In genomic region chr3:66428733-66429132, GRCh38 we compare ENCODE assay signal across 8 cellular contexts.
A peak's percentile ranks its signal among the peaks of the same experiment; 100 is the strongest.
DNase-seq lines count a peak whose midpoint lies in the region; ATAC-seq and TF ChIP-seq lines count a peak whose summit lies in the region.
"Had no signal": no experiment of that assay in that cellular context is flagged by ENCODE, and none has a peak within 500 bp of the region (broad histone marks: within the 10 kb centered on the region; RNA-seq: fewer than 3 reads in every experiment).

No MANE protein-coding gene starts in this region.

- POLR2A ChIA-PET in GM10248 (lab: Yijun Ruan, JAX): no interaction called here

- H3K4me3 Mint-ChIP-seq in T-helper 17 cell: no peak overlapping the region
- H3K4me3 Mint-ChIP-seq: T-helper 1 cell treated with Interleukin-12 subunit alpha and Interleukin-12 subunit beta and Interleukin-4 antibody, amounts not matched to agents 30 μg/mL and 1 μg/mL, for 36 hours had no signal

- no peaks in the 10 kb centered on the region for H3K27me3 Mint-ChIP-seq in T-helper 17 cell

- TF ChIP-seq CTCF in sigmoid colon (IDR thresholded peaks at IDR 0.05) (no peak), GM10248 (IDR thresholded peaks at IDR 0.05; ENCODE audit: control extremely low read depth, extremely low read depth, low read depth, missing control alignments) (no peak)

- TF ChIP-seq POLR2A in sigmoid colon (IDR thresholded peaks at IDR 0.05): no peak

- no peaks in the 10 kb centered on the region for H3K9me2 ChIP-seq in Karpas-422 (replicated peaks; ENCODE audit: insufficient read depth, low read length)

- no peaks in the 10 kb centered on the region for H3K9me3 ChIP-seq in Karpas-422 (ENCODE audit: low read length)
- no peaks in the 10 kb centered on the region for H3K9me3 ChIP-seq in T-helper 17 cell (ENCODE audit: control insufficient read depth, low read length, poor library complexity, severe bottlenecking)
- H3K9me3 ChIP-seq in sigmoid colon: no peaks in the 10 kb centered on the region

- peaks cover 86% of the 10 kb centered on the region for H3K79me2 ChIP-seq in Karpas-422 (ENCODE audit: low read length)

- no peaks in the 10 kb centered on the region for H3K36me3 ChIP-seq in Karpas-422 (ENCODE audit: insufficient read depth, low read length)
- H3K36me3 ChIP-seq in sigmoid colon: peaks cover 0 to 6% (median 0%) of the 10 kb centered on the region in 4 donors

- H3K27me3 ChIP-seq in Karpas-422 (ENCODE audit: low read length) (no peaks in the 10 kb centered on the region), sigmoid colon (no peaks in the 10 kb centered on the region)

- H3K4me1 ChIP-seq in Karpas-422 (ENCODE audit: low read length): peaks cover 66% of the 10 kb centered on the region
- peaks cover 0 to 100% (median 99%) of the 10 kb centered on the region in 4 donors for H3K4me1 ChIP-seq in sigmoid colon

- peaks cover 56% of the 10 kb centered on the region for H3K4me1 Mint-ChIP-seq in T-helper 17 cell

- H3K4me2 ChIP-seq in Karpas-422 (ENCODE audit: low read depth, low read length, poor library complexity, severe bottlenecking): peak overlapping the region; percentile 5

- H3K27ac Mint-ChIP-seq in T-helper 17 cell: peak overlapping the region; percentile 75
- H3K27ac Mint-ChIP-seq: T-helper 1 cell treated with Interleukin-12 subunit alpha and Interleukin-12 subunit beta and Interleukin-4 antibody, amounts not matched to agents 30 μg/mL and 1 μg/mL, for 36 hours had no signal

- peak in 2 of 4 donors; percentile 47 to 56 for TF ChIP-seq EP300 in sigmoid colon (IDR thresholded peaks at IDR 0.05)

- H3K9ac ChIP-seq in Karpas-422 (ENCODE audit: low read length): no peak overlapping the region

- H3K27ac ChIP-seq in Karpas-422 (ENCODE audit: low read length) (peak overlapping the region; percentile 34; the same call in 1 of the 2 replicates), sigmoid colon (peak overlapping the region; percentile 66 to 95 (median 86))

- H4K20me1 ChIP-seq in Karpas-422 (ENCODE audit: insufficient read depth, low read depth, low read length): no peaks in the 10 kb centered on the region

- intact Hi-C loops in Right ventricle myocardium superior (cut with DNase I): no loop called here
- intact Hi-C loops in sigmoid colon (cut with DNase I): no loop called here

- WGBS in sigmoid colon, 2 donors: 16 to 48% methylated on average over 5 of the region's 5 CpGs

- DNase-seq in Karpas-422: peak; percentile 60
- no peak for DNase-seq in T-helper 17 cell
- no peak for DNase-seq in Right ventricle myocardium superior
- peak; percentile 95 for DNase-seq in sigmoid colon
- no peak for DNase-seq in NOMO-1 (lab: John Stamatoyannopoulos, UW; ENCODE audit: unreplicated experiment in 2 of 2)
- DNase-seq in GM10248 (ENCODE audit: extremely low spot score): no peak

- ATAC-seq in T-helper 17 cell (no peak), Right ventricle myocardium superior (ENCODE audit: poor library complexity) (peak; percentile 67), GM21528 (IDR thresholded peaks at IDR 0.05; ENCODE audit: low FRiP score, unreplicated experiment) (no peak)

- H2AFZ ChIP-seq in Karpas-422 (ENCODE audit: low read length): no peak overlapping the region

- H3K4me3 ChIP-seq in Karpas-422 (ENCODE audit: low read length) (no peak overlapping the region), sigmoid colon (peak overlapping the region in 1 of 4 donors; percentile 14)

- H3K36me3 Mint-ChIP-seq in T-helper 17 cell (ENCODE audit: low read depth): no peaks in the 10 kb centered on the region

- CTCF ChIA-PET in GM10248 (lab: Yijun Ruan, JAX): interaction anchor here (0.7 to 1.3 kb wide), 2 partner anchors 10 to 21 kb away, joined by 3 read pairs; no protein-coding TSS in a partner anchor

Comparison
In these comparisons a context has a peak if more than half of its experiments do, and no peak if none do; other contexts are left out.
1. DNase-seq: peak in Karpas-422 (single experiment) and sigmoid colon (single experiment); none in T-helper 17 cell (0 of 3), Right ventricle myocardium superior (single experiment), NOMO-1 (0 of 2) and GM10248 (single experiment).